11 cellular contexts compared by ENCODE assay signal in the genomic region with DNA sequence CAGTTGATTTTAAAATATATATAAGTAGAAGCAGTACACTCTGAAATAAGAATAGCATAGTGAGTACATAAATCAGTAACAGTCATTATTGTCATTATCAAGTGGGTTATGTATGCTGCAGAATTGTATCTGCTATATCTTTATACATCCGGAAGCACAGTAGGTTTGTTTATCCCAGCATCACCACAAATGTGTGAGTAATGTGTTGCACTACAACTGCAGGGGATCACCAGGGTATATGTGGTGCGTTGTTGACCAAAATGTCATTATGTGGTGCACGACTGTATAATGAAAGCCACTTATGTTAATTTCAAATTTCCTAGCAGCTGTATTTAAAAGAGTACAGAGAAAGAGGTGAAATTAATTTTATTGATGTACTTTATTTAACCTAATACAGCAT.
"Had no signal": no experiment of that assay in that cellular context is flagged by ENCODE, and none has a peak within 500 bp of the region (broad histone marks: within the 10 kb centered on the region; RNA-seq: fewer than 3 reads in every experiment).

No MANE protein-coding gene starts in this region.

- ATAC-seq: activated CD4-positive, alpha-beta T cell treated with anti-CD3 and anti-CD28 coated beads for 36 hours; stimulated activated naive CD8-positive, alpha-beta T cell treated with anti-CD3 and anti-CD28 coated beads, Interleukin-15, Interleukin-2, amounts not matched to agents 100 U/mL and 50 U/mL, for 24 hours had no signal

- H3K36me3 ChIP-seq: cardiac muscle cell, suprapubic skin, WERI-Rb-1 had no signal

- H3K27ac ChIP-seq: cardiac muscle cell, coronary artery, hepatocyte, suprapubic skin, WERI-Rb-1 had no signal

- H2AFZ ChIP-seq: hepatocyte had no signal

- H3K27me3 ChIP-seq: cardiac muscle cell, hepatocyte, suprapubic skin had no signal

- H3K4me1 ChIP-seq: suprapubic skin had no signal

- H3K9me3 ChIP-seq: suprapubic skin had no signal

- H3K79me2 ChIP-seq: hepatocyte had no signal

- H3K4me3 ChIP-seq: cardiac muscle cell, coronary artery, hepatocyte, suprapubic skin had no signal

- H3K4me2 ChIP-seq: hepatocyte had no signal

- DNase-seq: activated CD4-positive, alpha-beta memory T cell treated with anti-CD3 and anti-CD28 coated beads, Interleukin-2, amount 10 ng/mL, durations not matched to agents 7 days and 5 days; activated CD4-positive, alpha-beta T cell treated with anti-CD3 and anti-CD28 coated beads for 36 hours; activated naive CD4-positive, alpha-beta T cell; effector CD4-positive, alpha-beta T cell; stimulated activated CD4-positive, alpha-beta T cell treated with anti-CD3 and anti-CD28 coated beads, Interleukin-2, amount 100 ng/mL, for 48 hours; stimulated activated naive CD8-positive, alpha-beta T cell treated with anti-CD3 and anti-CD28 coated beads, Interleukin-15, Interleukin-2, amounts not matched to agents 100 U/mL and 50 U/mL, for 24 hours; WERI-Rb-1 had no signal
